ENCODE assay signal across 7 cellular contexts in the genomic region with DNA sequence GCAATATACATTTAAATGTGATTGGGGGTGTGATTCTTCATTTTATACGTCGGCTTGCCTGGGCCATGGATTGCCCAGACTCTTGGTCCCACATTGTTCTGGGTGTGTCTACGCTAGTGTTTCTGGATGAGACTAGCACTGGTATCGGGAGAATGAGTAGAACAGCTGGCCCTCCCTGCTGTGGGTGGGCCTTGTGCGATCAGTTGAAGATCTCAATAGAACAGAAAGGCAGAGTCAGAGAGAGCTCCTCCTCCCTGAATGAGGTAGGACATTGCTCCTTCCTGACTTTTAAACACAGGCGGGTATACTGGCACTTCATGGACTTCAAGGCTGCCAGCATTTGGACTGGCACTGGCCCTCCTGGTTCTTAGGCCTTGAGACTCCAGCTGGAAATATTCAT.
"Had no signal": no experiment of that assay in that cellular context is flagged by ENCODE, and none has a peak within 500 bp of the region (broad histone marks: within the 10 kb centered on the region; RNA-seq: fewer than 3 reads in every experiment).

No MANE protein-coding gene starts in this region.

- FAIRE-seq: HepG2, HTR-8/SVneo had no signal

- H3K4me2 ChIP-seq: KMS-11 had no signal

- ATAC-seq: HepG2 had no signal

- H3K9ac ChIP-seq: KMS-11 had no signal

- H3K27ac ChIP-seq: HL-60, KMS-11 had no signal

- DNase-seq: IMR-90, KBM-7, KG1 had no signal
